ENCODE assay signal across 10 cellular contexts in the genomic region with DNA sequence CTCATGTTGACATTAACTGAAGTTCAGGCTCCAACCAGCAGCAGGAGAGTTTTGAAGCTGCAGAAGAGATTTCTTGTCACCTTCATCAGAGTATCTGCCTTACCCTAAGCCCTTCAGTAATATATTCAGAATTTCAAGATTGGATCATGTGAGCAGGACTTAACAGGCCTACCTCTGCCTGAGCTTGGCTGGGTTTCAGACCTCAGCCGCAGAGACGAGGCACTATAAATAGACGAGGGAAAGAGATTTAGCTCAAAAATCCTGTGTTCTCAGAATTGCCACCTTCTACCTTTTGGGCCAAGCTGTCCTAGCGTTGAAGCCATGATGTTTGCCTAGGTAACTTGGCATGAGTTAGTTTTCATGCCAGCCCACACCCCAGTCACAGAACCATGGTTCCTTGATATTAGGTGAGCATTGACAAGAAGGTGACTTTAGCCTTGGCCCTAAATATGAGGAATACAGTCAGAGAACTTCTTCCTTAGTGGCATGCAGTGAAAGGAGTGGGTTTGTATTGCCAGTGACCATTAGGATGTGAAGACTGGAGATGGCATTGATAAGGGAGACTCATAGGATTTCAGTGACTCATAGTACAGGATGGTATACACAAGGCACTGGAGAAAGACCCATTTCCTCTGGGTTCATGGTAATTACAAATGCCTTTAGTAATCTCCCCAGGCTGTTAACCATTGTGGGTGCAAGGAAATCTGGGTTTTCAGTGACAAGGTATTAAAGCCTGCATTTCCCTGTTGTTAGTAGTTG.
DNase-seq lines count a peak whose midpoint lies in the region; TF ChIP-seq lines count a peak whose summit lies in the region.
"Had no signal": no experiment of that assay in that cellular context is flagged by ENCODE, and none has a peak within 500 bp of the region (broad histone marks: within the 10 kb centered on the region; RNA-seq: fewer than 3 reads in every experiment).

No MANE protein-coding gene starts in this region.

- no peaks in the 10 kb centered on the region for H3K9me3 ChIP-seq in ovary

- TF ChIP-seq EP300 in ovary (IDR thresholded peaks at IDR 0.05): no peak

- peaks cover 26% of the 10 kb centered on the region for H3K4me1 ChIP-seq in ovary (ENCODE audit: insufficient read depth)

- no peak for TF ChIP-seq POLR2A in ovary (IDR thresholded peaks at IDR 0.05)

- intact Hi-C loops in ovary (cut with DNase I): no loop called here

- no peaks in the 10 kb centered on the region for H3K27me3 ChIP-seq in ovary

- no peaks in the 10 kb centered on the region for H3K36me3 ChIP-seq in ovary

- WGBS in ovary, 3 donors: 26 to 51% (median 42%) methylated on average over 4 of the region's 4 CpGs

- TF ChIP-seq CTCF in choroid plexus epithelial cell (conservative IDR thresholded peaks at IDR 0.05; ENCODE audit: low read depth, low read length) (no peak), ovary (IDR thresholded peaks at IDR 0.05) (no peak)

- H3K27ac ChIP-seq in ovary: peak overlapping the region; percentile 5 to 9

- H3K4me3 ChIP-seq in choroid plexus epithelial cell (ENCODE audit: low read depth, low read length) (no peak overlapping the region), ovary (no peak overlapping the region)

- peak; percentile 70 for DNase-seq in Daoy (ENCODE audit: low read depth)
- peak; percentile 96 for DNase-seq in M059J (ENCODE audit: low read depth)
- peak; percentile 80 for DNase-seq in choroid plexus epithelial cell (ENCODE audit: low read depth)
- no peak for DNase-seq in ovary
- DNase-seq in stimulated activated CD4-positive, alpha-beta T cell treated with anti-CD3 and anti-CD28 coated beads, Interleukin-12 subunit alpha, Interleukin-12 subunit beta, amount 100 ng/mL, for 4 hours: no peak
- no peak for DNase-seq in MV-4-11 (lab: John Stamatoyannopoulos, UW)
- no peak for DNase-seq in globus pallidus (ENCODE audit: low spot score)
- no peak for DNase-seq in activated CD4-positive, alpha-beta T cell treated with anti-CD3 and anti-CD28 coated beads, Interleukin-2, amount 50 U/mL, for 48 hours
- DNase-seq: effector CD4-positive, alpha-beta T cell; T-cell had no signal

Comparison
In these comparisons a context has a peak if more than half of its experiments do, and no peak if none do; other contexts are left out.
1. DNase-seq: peak in Daoy (single experiment), M059J (single experiment) and choroid plexus epithelial cell (single experiment); none in ovary (0 of 5), stimulated activated CD4-positive, alpha-beta T cell treated with anti-CD3 and anti-CD28 coated beads, Interleukin-12 subunit alpha, Interleukin-12 subunit beta, amount 100 ng/mL, for 4 hours (single experiment), MV-4-11 (single experiment), globus pallidus (single experiment) and activated CD4-positive, alpha-beta T cell treated with anti-CD3 and anti-CD28 coated beads, Interleukin-2, amount 50 U/mL, for 48 hours (0 of 2).